1 cellular context compared by ENCODE assay signal in genomic region chr7:103887050-103887449, GRCh38.
TF ChIP-seq lines count a peak whose summit lies in the region.

No MANE protein-coding gene starts in this region.

TF ChIP-seq in K562, 482 proteins besides CTCF, POLR2A, EP300 and RAD21 (continued from another document):
- 0 out of 2 replicates have a peak, but pooled peaks have one; percentile 14 for TF ChIP-seq CREM (IDR thresholded peaks at IDR 0.05; ENCODE audit: low read depth)
- no peak for TF ChIP-seq ZNF717 (CRISPR knock-in tag; IDR thresholded peaks at IDR 0.05)
- TF ChIP-seq HDAC6 (IDR thresholded peaks at IDR 0.05; ENCODE audit: low read depth, low read length) = no peak
- no peak for TF ChIP-seq DMBX1 (CRISPR knock-in tag; IDR thresholded peaks at IDR 0.05; ENCODE audit: borderline replicate concordance)
- TF ChIP-seq RHOXF2B (CRISPR knock-in tag; conservative IDR thresholded peaks at IDR 0.05) = no peak
- TF ChIP-seq TCF15 (CRISPR knock-in tag; IDR thresholded peaks at IDR 0.05) = no peak
- TF ChIP-seq ADNP (tag; IDR thresholded peaks at IDR 0.05) = no peak
- no peak for TF ChIP-seq ZSCAN29 (IDR thresholded peaks at IDR 0.05)
- TF ChIP-seq NFIX (CRISPR knock-in tag; IDR thresholded peaks at IDR 0.05; ENCODE audit: low read depth) = no peak
- TF ChIP-seq ETV6 (IDR thresholded peaks at IDR 0.05; ENCODE audit: borderline replicate concordance in 1 of 2, low read depth in 2 of 2, low read length in 1 of 2) = 0 out of 4 replicates have a peak, but pooled peaks of 1 of the 2 experiments have one; percentile 22
- TF ChIP-seq ETV6 (CRISPR knock-in tag; IDR thresholded peaks at IDR 0.05; ENCODE audit: borderline replicate concordance) = no peak
- no peak for TF ChIP-seq RB1 (IDR thresholded peaks at IDR 0.05; ENCODE audit: low read depth)
- no peak for TF ChIP-seq CHD4 (IDR thresholded peaks at IDR 0.05; ENCODE audit: insufficient read depth, insufficient replicate concordance, low read depth, low read length, poor library complexity, severe bottlenecking)
- no peak for TF ChIP-seq SNIP1 (IDR thresholded peaks at IDR 0.05; ENCODE audit: low read depth)
- TF ChIP-seq ZHX1 (conservative IDR thresholded peaks at IDR 0.05; ENCODE audit: low read length) = no peak
- 0 out of 2 replicates have a peak, but pooled peaks have one; percentile 28 for TF ChIP-seq SMARCA4 (IDR thresholded peaks at IDR 0.05)
- no peak for TF ChIP-seq CREB3L1 (IDR thresholded peaks at IDR 0.05; ENCODE audit: borderline replicate concordance, low read depth)
- no peak for TF ChIP-seq AFF4 (CRISPR knock-in tag; IDR thresholded peaks at IDR 0.05)
- TF ChIP-seq CBFA2T2 (conservative IDR thresholded peaks at IDR 0.05) = no peak; the same call in 1 of the 2 replicates
- no peak for TF ChIP-seq NCOA6 (IDR thresholded peaks at IDR 0.05)
- no peak for TF ChIP-seq U2AF1 (optimal IDR thresholded peaks at IDR 0.05; ENCODE audit: low read depth, low read length)
- no peak for TF ChIP-seq HBP1 (CRISPR knock-in tag; IDR thresholded peaks at IDR 0.05)
- TF ChIP-seq BCOR (IDR thresholded peaks at IDR 0.05) = no peak
- no peak for TF ChIP-seq IRF1 (CRISPR knock-in tag; IDR thresholded peaks at IDR 0.05; ENCODE audit: borderline replicate concordance)
- 0 out of 2 replicates have a peak, but pooled peaks have one; percentile 13 for TF ChIP-seq NCOR1 (IDR thresholded peaks at IDR 0.05)
- no peak for TF ChIP-seq ZNF764 (CRISPR knock-in tag; IDR thresholded peaks at IDR 0.05; ENCODE audit: low read depth)
- TF ChIP-seq ZFP1 (CRISPR knock-in tag; IDR thresholded peaks at IDR 0.05) = no peak
- TF ChIP-seq RBM15 (IDR thresholded peaks at IDR 0.05; ENCODE audit: insufficient read depth, low read length) = no peak
- no peak for TF ChIP-seq ZNF395 (CRISPR knock-in tag; IDR thresholded peaks at IDR 0.05)
- TF ChIP-seq CBX3 (IDR thresholded peaks at IDR 0.05; ENCODE audit: borderline replicate concordance in 1 of 2, low read length in 2 of 2) = no peak
- TF ChIP-seq ZNF398 (CRISPR knock-in tag; IDR thresholded peaks at IDR 0.05) = no peak
- TF ChIP-seq ESRRB (CRISPR knock-in tag; IDR thresholded peaks at IDR 0.05; ENCODE audit: borderline replicate concordance) = no peak
- TF ChIP-seq SREBF2 (CRISPR knock-in tag; IDR thresholded peaks at IDR 0.05) = no peak
- 0 out of 2 replicates have a peak, but pooled peaks have one; percentile 23 for TF ChIP-seq TCF3 (CRISPR knock-in tag; IDR thresholded peaks at IDR 0.05)
- no peak for TF ChIP-seq SRF (CRISPR knock-in tag; IDR thresholded peaks at IDR 0.05)
- TF ChIP-seq CTBP1 (IDR thresholded peaks at IDR 0.05; ENCODE audit: borderline replicate concordance) = peak; percentile 51; the same call in 1 of the 2 replicates
- TF ChIP-seq ZNF584 (CRISPR knock-in tag; IDR thresholded peaks at IDR 0.05; ENCODE audit: low read depth) = 0 out of 2 replicates have a peak, but pooled peaks have one; percentile 22
- no peak for TF ChIP-seq POLR2AphosphoS2 (IDR thresholded peaks at IDR 0.05; ENCODE audit: low read length)
- peak; percentile 98 for TF ChIP-seq MEIS2 (IDR thresholded peaks at IDR 0.05; ENCODE audit: partially characterized antibody)
- TF ChIP-seq CBFA2T3 (IDR thresholded peaks at IDR 0.05) = peak; percentile 63
- no peak for TF ChIP-seq FOXK2 (conservative IDR thresholded peaks at IDR 0.05 in 1 of 2, IDR thresholded peaks at IDR 0.05 in 1 of 2; ENCODE audit: low read depth in 2 of 2)
